Comparison of ENCODE assay signal across 14 cellular contexts in genomic region chr20:31872406-31872805, GRCh38. TPM values are rescaled to one million over a fixed set of nuclear protein-coding genes. Genes with fewer than 3 reads are reported as not detected.
DNase-seq lines count a peak whose midpoint lies in the region; TF ChIP-seq lines count a peak whose summit lies in the region.
"Had no signal": no experiment of that assay in that cellular context is flagged by ENCODE, and none has a peak within 500 bp of the region (broad histone marks: within the 10 kb centered on the region; RNA-seq: fewer than 3 reads in every experiment).

No MANE protein-coding gene starts in this region.

- H3K27ac ChIP-seq in thyroid gland: no peak overlapping the region
- H3K27ac ChIP-seq: A549, BLaER1 had no signal

- H3K36me3 Mint-ChIP-seq in glutamatergic neuron (ENCODE audit: unreplicated experiment): peaks cover 4% of the 10 kb centered on the region

- H3K27ac Mint-ChIP-seq in glutamatergic neuron (ENCODE audit: unreplicated experiment): no peak overlapping the region
- H3K27ac Mint-ChIP-seq: CD8-positive, alpha-beta memory T cell; GM23338 had no signal

- 36 to 39% methylated on average over 6 of the region's 6 CpGs for WGBS in thyroid gland, 2 donors

- DNase-seq in DMS79 (lab: John Stamatoyannopoulos, UW): peak; percentile 76
- peak; percentile 54 for DNase-seq in DMS79 treated with DMSO at 0.1 percent for 48 hours (lab: John Stamatoyannopoulos, UW)
- DNase-seq in glutamatergic neuron: peak; percentile 15
- peak; percentile 86 to 89 for DNase-seq in thyroid gland
- DNase-seq in NCI-H1048 (lab: John Stamatoyannopoulos, UW): no peak
- DNase-seq in stimulated activated naive CD4-positive, alpha-beta T cell treated with Interleukin-2 at 50 U/mL for 16 hours (lab: John Stamatoyannopoulos, UW): no peak
- DNase-seq: AML-193; Caco-2; CD8-positive, alpha-beta memory T cell; EL; H7 had no signal

- peaks cover 25% of the 10 kb centered on the region for H3K27me3 Mint-ChIP-seq in glutamatergic neuron (ENCODE audit: unreplicated experiment)

- H3K9me3 ChIP-seq in thyroid gland: no peaks in the 10 kb centered on the region
- H3K9me3 ChIP-seq: A549, BLaER1, Caco-2 had no signal

- TF ChIP-seq CTCF in glutamatergic neuron (IDR thresholded peaks at IDR 0.05; ENCODE audit: partially characterized antibody, unreplicated experiment) (no peak), thyroid gland (IDR thresholded peaks at IDR 0.05) (no peak)

- no peak overlapping the region for H3K4me3 Mint-ChIP-seq in glutamatergic neuron (ENCODE audit: unreplicated experiment)
- H3K4me3 Mint-ChIP-seq: GM23338 had no signal

- H3K27me3 ChIP-seq in thyroid gland: no peaks in the 10 kb centered on the region

- H3K4me1 Mint-ChIP-seq in glutamatergic neuron (ENCODE audit: low read depth, unreplicated experiment): peaks cover 2% of the 10 kb centered on the region

- H3K4me1 ChIP-seq in thyroid gland: peaks cover 23 to 37% of the 10 kb centered on the region in 2 donors

- peaks cover 6% of the 10 kb centered on the region for H3K9me3 Mint-ChIP-seq in glutamatergic neuron (ENCODE audit: unreplicated experiment)

- no peaks in the 10 kb centered on the region for H3K36me3 ChIP-seq in thyroid gland
- H3K36me3 ChIP-seq: BLaER1 had no signal

- H3K4me3 ChIP-seq in thyroid gland (replicated peaks in 1 of 3): no peak overlapping the region
- H3K4me3 ChIP-seq: A549, BLaER1, GM23338 had no signal

- intact Hi-C loops in thyroid gland (cut with DNase I): no loop called here

- TF ChIP-seq POLR2A in thyroid gland (IDR thresholded peaks at IDR 0.05): no peak

RNA-seq across cellular contexts. Expression of gene TTLL9, which starts 2.0 kb away (rescaled TPM):
- total RNA-seq in glutamatergic neuron (ENCODE audit: unreplicated experiment) (1.5 TPM), thyroid gland (1 to 10 TPM in 3 of 4 donors, under 1 TPM in 1; 0.40 to 1.5 (median 1.2) TPM)
- total RNA-seq: Caco-2; CD8-positive, alpha-beta memory T cell; GM23338 had no signal

RNA-seq across cellular contexts. Expression of gene DUSP15, which starts 2.1 kb away (rescaled TPM):
- total RNA-seq in glutamatergic neuron (ENCODE audit: unreplicated experiment): 19.3 TPM
- 1 to 10 TPM; 5.4 to 9.1 (median 7.0) TPM for total RNA-seq in thyroid gland
- total RNA-seq: CD8-positive, alpha-beta memory T cell had no signal

RNA-seq across cellular contexts. Expression of gene FOXS1, which starts 27.0 kb away (rescaled TPM):
- total RNA-seq in glutamatergic neuron (ENCODE audit: unreplicated experiment) (not detected), thyroid gland (1 to 10 TPM in 1 of 4 donors, under 1 TPM in 1, not detected in 2; 0.44 to 1.0 TPM)
- total RNA-seq: Caco-2; CD8-positive, alpha-beta memory T cell; GM23338 had no signal

RNA-seq across cellular contexts. Expression of gene MYLK2, which starts 53.2 kb away (rescaled TPM):
- 0.69 TPM for total RNA-seq in glutamatergic neuron (ENCODE audit: unreplicated experiment)
- total RNA-seq in thyroid gland: under 1 TPM in 2 of 4 donors, not detected in 2; 0.22 to 0.83 TPM

Comparison
In these comparisons a context has a peak if more than half of its experiments do, and no peak if none do; other contexts are left out.
1. DNase-seq: peak in DMS79 (single experiment), DMS79 treated with DMSO at 0.1 percent for 48 hours (single experiment), glutamatergic neuron (single experiment) and thyroid gland (2 of 2); none in NCI-H1048 (single experiment) and stimulated activated naive CD4-positive, alpha-beta T cell treated with Interleukin-2 at 50 U/mL for 16 hours (single experiment).